ENCODE assay signal across 1 cellular context in the genomic region with DNA sequence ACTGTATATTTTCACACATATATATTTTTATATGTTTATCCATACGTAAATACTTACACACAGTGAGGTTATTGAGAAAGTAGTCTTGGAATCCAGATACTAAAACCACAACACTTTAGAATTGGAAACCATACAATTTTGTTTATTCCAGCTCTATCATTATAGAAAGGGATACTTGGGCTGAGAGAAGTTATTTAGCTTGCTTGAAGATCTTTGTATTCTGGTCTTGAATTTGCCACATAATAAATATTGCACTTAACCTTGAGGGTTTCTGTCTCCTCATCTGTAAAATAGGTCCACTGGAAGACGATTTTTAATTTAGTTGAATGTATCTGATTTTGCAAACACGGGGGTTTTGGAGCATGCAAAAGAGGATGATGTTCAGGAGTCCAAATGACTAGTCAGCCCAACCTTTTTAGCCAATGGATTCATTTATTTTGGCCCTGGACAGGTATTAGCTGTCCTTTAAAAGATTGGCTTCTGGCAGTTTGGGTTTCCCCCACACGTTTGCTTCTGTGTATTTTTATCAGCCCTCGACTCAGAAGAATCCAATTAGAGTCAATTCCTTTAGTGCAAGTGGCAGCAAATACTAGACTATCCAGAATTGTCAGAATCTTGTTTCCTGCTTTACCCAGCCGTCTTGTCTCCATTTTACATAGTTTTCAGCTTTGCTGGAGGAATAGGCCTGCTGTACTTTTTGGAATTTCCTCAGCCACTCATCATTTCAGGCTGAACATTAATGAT.
TF ChIP-seq lines count a peak whose summit lies in the region.

No MANE protein-coding gene starts in this region.

TF ChIP-seq in GM12878, 131 proteins besides CTCF, POLR2A, EP300 and RAD21 (continued from another document and continues in another):
- TF ChIP-seq ETV6 (conservative IDR thresholded peaks at IDR 0.05 in 1 of 2, IDR thresholded peaks at IDR 0.05 in 1 of 2; ENCODE audit: borderline replicate concordance in 1 of 2, low read depth in 1 of 2) (peak; percentile 33 to 93; a peak in 2 of 4 replicates), SMC3 (IDR thresholded peaks at IDR 0.05; ENCODE audit: borderline replicate concordance, low read length) (no peak), ATF7 (IDR thresholded peaks at IDR 0.05; ENCODE audit: low read depth) (peak; percentile 7; the same call in 1 of the 2 replicates), ZBED1 (IDR thresholded peaks at IDR 0.05; ENCODE audit: borderline replicate concordance) (0 out of 2 replicates have a peak, but pooled peaks have one; percentile 26), KLF5 (IDR thresholded peaks at IDR 0.05; ENCODE audit: partially characterized antibody) (no peak), PML (IDR thresholded peaks at IDR 0.05; ENCODE audit: low read length) (no peak), GABPA (IDR thresholded peaks at IDR 0.05; ENCODE audit: low read depth) (no peak), JUNB (IDR thresholded peaks at IDR 0.05) (no peak), IKZF1 (conservative IDR thresholded peaks at IDR 0.05) (peak; percentile 49; the same call in 1 of the 2 replicates), POLR2AphosphoS5 (IDR thresholded peaks at IDR 0.05; ENCODE audit: low read length) (no peak), NFXL1 (IDR thresholded peaks at IDR 0.05; ENCODE audit: borderline replicate concordance) (peak; percentile 85), RUNX3 (IDR thresholded peaks at IDR 0.05; ENCODE audit: low read length) (peak; percentile 15; the same call in 1 of the 2 replicates), HDAC6 (IDR thresholded peaks at IDR 0.05; ENCODE audit: unreplicated experiment) (no peak), RCOR1 (conservative IDR thresholded peaks at IDR 0.05; ENCODE audit: low read depth, low read length) (no peak), TCF3 (IDR thresholded peaks at IDR 0.05; ENCODE audit: borderline replicate concordance, insufficient read depth, low read depth, low read length) (no peak), RBBP5 (conservative IDR thresholded peaks at IDR 0.05) (no peak), CBX3 (IDR thresholded peaks at IDR 0.05; ENCODE audit: borderline replicate concordance, low read depth) (no peak), RELA (IDR thresholded peaks at IDR 0.05; ENCODE audit: borderline replicate concordance, partially characterized antibody) (peak; percentile 34), HCFC1 (IDR thresholded peaks at IDR 0.05; ENCODE audit: low read length) (no peak)
- TF ChIP-seq, protein P1, sequence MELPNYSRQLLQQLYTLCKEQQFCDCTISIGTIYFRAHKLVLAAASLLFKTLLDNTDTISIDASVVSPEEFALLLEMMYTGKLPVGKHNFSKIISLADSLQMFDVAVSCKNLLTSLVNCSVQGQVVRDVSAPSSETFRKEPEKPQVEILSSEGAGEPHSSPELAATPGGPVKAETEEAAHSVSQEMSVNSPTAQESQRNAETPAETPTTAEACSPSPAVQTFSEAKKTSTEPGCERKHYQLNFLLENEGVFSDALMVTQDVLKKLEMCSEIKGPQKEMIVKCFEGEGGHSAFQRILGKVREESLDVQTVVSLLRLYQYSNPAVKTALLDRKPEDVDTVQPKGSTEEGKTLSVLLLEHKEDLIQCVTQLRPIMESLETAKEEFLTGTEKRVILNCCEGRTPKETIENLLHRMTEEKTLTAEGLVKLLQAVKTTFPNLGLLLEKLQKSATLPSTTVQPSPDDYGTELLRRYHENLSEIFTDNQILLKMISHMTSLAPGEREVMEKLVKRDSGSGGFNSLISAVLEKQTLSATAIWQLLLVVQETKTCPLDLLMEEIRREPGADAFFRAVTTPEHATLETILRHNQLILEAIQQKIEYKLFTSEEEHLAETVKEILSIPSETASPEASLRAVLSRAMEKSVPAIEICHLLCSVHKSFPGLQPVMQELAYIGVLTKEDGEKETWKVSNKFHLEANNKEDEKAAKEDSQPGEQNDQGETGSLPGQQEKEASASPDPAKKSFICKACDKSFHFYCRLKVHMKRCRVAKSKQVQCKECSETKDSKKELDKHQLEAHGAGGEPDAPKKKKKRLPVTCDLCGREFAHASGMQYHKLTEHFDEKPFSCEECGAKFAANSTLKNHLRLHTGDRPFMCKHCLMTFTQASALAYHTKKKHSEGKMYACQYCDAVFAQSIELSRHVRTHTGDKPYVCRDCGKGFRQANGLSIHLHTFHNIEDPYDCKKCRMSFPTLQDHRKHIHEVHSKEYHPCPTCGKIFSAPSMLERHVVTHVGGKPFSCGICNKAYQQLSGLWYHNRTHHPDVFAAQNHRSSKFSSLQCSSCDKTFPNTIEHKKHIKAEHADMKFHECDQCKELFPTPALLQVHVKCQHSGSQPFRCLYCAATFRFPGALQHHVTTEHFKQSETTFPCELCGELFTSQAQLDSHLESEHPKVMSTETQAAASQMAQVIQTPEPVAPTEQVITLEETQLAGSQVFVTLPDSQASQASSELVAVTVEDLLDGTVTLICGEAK (IDR thresholded peaks at IDR 0.05; ENCODE audit: borderline replicate concordance) = no peak
- TF ChIP-seq, protein P2, sequence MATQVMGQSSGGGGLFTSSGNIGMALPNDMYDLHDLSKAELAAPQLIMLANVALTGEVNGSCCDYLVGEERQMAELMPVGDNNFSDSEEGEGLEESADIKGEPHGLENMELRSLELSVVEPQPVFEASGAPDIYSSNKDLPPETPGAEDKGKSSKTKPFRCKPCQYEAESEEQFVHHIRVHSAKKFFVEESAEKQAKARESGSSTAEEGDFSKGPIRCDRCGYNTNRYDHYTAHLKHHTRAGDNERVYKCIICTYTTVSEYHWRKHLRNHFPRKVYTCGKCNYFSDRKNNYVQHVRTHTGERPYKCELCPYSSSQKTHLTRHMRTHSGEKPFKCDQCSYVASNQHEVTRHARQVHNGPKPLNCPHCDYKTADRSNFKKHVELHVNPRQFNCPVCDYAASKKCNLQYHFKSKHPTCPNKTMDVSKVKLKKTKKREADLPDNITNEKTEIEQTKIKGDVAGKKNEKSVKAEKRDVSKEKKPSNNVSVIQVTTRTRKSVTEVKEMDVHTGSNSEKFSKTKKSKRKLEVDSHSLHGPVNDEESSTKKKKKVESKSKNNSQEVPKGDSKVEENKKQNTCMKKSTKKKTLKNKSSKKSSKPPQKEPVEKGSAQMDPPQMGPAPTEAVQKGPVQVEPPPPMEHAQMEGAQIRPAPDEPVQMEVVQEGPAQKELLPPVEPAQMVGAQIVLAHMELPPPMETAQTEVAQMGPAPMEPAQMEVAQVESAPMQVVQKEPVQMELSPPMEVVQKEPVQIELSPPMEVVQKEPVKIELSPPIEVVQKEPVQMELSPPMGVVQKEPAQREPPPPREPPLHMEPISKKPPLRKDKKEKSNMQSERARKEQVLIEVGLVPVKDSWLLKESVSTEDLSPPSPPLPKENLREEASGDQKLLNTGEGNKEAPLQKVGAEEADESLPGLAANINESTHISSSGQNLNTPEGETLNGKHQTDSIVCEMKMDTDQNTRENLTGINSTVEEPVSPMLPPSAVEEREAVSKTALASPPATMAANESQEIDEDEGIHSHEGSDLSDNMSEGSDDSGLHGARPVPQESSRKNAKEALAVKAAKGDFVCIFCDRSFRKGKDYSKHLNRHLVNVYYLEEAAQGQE (IDR thresholded peaks at IDR 0.05; ENCODE audit: low read depth, low read length) = no peak
- TF ChIP-seq, protein P3, sequence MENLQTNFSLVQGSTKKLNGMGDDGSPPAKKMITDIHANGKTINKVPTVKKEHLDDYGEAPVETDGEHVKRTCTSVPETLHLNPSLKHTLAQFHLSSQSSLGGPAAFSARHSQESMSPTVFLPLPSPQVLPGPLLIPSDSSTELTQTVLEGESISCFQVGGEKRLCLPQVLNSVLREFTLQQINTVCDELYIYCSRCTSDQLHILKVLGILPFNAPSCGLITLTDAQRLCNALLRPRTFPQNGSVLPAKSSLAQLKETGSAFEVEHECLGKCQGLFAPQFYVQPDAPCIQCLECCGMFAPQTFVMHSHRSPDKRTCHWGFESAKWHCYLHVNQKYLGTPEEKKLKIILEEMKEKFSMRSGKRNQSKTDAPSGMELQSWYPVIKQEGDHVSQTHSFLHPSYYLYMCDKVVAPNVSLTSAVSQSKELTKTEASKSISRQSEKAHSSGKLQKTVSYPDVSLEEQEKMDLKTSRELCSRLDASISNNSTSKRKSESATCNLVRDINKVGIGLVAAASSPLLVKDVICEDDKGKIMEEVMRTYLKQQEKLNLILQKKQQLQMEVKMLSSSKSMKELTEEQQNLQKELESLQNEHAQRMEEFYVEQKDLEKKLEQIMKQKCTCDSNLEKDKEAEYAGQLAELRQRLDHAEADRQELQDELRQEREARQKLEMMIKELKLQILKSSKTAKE (IDR thresholded peaks at IDR 0.05; ENCODE audit: low read depth, poor library complexity, severe bottlenecking) = no peak
- TF ChIP-seq, protein P4, sequence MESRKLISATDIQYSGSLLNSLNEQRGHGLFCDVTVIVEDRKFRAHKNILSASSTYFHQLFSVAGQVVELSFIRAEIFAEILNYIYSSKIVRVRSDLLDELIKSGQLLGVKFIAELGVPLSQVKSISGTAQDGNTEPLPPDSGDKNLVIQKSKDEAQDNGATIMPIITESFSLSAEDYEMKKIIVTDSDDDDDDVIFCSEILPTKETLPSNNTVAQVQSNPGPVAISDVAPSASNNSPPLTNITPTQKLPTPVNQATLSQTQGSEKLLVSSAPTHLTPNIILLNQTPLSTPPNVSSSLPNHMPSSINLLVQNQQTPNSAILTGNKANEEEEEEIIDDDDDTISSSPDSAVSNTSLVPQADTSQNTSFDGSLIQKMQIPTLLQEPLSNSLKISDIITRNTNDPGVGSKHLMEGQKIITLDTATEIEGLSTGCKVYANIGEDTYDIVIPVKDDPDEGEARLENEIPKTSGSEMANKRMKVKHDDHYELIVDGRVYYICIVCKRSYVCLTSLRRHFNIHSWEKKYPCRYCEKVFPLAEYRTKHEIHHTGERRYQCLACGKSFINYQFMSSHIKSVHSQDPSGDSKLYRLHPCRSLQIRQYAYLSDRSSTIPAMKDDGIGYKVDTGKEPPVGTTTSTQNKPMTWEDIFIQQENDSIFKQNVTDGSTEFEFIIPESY (IDR thresholded peaks at IDR 0.05) = no peak
- TF ChIP-seq, protein P5, sequence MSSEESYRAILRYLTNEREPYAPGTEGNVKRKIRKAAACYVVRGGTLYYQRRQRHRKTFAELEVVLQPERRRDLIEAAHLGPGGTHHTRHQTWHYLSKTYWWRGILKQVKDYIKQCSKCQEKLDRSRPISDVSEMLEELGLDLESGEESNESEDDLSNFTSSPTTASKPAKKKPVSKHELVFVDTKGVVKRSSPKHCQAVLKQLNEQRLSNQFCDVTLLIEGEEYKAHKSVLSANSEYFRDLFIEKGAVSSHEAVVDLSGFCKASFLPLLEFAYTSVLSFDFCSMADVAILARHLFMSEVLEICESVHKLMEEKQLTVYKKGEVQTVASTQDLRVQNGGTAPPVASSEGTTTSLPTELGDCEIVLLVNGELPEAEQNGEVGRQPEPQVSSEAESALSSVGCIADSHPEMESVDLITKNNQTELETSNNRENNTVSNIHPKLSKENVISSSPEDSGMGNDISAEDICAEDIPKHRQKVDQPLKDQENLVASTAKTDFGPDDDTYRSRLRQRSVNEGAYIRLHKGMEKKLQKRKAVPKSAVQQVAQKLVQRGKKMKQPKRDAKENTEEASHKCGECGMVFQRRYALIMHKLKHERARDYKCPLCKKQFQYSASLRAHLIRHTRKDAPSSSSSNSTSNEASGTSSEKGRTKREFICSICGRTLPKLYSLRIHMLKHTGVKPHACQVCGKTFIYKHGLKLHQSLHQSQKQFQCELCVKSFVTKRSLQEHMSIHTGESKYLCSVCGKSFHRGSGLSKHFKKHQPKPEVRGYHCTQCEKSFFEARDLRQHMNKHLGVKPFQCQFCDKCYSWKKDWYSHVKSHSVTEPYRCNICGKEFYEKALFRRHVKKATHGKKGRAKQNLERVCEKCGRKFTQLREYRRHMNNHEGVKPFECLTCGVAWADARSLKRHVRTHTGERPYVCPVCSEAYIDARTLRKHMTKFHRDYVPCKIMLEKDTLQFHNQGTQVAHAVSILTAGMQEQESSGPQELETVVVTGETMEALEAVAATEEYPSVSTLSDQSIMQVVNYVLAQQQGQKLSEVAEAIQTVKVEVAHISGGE (CRISPR knock-in tag; IDR thresholded peaks at IDR 0.05) = no peak
- TF ChIP-seq, protein P6, sequence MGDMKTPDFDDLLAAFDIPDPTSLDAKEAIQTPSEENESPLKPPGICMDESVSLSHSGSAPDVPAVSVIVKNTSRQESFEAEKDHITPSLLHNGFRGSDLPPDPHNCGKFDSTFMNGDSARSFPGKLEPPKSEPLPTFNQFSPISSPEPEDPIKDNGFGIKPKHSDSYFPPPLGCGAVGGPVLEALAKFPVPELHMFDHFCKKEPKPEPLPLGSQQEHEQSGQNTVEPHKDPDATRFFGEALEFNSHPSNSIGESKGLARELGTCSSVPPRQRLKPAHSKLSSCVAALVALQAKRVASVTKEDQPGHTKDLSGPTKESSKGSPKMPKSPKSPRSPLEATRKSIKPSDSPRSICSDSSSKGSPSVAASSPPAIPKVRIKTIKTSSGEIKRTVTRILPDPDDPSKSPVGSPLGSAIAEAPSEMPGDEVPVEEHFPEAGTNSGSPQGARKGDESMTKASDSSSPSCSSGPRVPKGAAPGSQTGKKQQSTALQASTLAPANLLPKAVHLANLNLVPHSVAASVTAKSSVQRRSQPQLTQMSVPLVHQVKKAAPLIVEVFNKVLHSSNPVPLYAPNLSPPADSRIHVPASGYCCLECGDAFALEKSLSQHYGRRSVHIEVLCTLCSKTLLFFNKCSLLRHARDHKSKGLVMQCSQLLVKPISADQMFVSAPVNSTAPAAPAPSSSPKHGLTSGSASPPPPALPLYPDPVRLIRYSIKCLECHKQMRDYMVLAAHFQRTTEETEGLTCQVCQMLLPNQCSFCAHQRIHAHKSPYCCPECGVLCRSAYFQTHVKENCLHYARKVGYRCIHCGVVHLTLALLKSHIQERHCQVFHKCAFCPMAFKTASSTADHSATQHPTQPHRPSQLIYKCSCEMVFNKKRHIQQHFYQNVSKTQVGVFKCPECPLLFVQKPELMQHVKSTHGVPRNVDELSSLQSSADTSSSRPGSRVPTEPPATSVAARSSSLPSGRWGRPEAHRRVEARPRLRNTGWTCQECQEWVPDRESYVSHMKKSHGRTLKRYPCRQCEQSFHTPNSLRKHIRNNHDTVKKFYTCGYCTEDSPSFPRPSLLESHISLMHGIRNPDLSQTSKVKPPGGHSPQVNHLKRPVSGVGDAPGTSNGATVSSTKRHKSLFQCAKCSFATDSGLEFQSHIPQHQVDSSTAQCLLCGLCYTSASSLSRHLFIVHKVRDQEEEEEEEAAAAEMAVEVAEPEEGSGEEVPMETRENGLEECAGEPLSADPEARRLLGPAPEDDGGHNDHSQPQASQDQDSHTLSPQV (IDR thresholded peaks at IDR 0.05) = no peak
- TF ChIP-seq, protein P7, sequence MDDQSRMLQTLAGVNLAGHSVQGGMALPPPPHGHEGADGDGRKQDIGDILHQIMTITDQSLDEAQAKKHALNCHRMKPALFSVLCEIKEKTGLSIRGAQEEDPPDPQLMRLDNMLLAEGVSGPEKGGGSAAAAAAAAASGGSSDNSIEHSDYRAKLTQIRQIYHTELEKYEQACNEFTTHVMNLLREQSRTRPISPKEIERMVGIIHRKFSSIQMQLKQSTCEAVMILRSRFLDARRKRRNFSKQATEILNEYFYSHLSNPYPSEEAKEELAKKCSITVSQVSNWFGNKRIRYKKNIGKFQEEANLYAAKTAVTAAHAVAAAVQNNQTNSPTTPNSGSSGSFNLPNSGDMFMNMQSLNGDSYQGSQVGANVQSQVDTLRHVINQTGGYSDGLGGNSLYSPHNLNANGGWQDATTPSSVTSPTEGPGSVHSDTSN (IDR thresholded peaks at IDR 0.05; ENCODE audit: insufficient replicate concordance, low read depth, low read length) = no peak
